ENCODE assay signal across 9 cellular contexts in the genomic region with DNA sequence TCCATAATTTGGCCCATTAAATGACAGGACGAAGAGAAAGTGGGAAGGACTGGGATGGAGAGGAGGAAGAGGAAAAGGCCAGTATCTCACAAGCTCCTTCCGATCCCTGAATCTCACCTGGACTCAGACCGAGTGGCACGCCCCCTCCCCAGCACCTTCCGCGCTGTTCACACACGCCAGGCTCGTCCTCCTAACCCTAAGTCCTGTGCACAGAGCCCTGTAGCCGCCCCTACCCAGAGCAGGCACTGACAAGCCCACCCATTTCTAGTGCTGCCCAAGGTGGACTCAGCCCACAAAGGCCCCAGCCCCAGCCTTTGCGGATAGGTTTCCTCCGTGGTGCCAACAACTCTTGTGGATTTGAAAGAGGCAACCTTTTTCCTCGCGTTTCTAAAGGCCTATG. TPM values are rescaled to one million over a fixed set of nuclear protein-coding genes. Genes with fewer than 3 reads are reported as not detected.
DNase-seq lines count a peak whose midpoint lies in the region; ATAC-seq, FAIRE-seq and TF ChIP-seq lines count a peak whose summit lies in the region.
"Had no signal": no experiment of that assay in that cellular context is flagged by ENCODE, and none has a peak within 500 bp of the region (broad histone marks: within the 10 kb centered on the region; RNA-seq: fewer than 3 reads in every experiment).

No MANE protein-coding gene starts in this region.

- H4K20me1 ChIP-seq in fibroblast of lung (ENCODE audit: control insufficient read depth, extremely low read depth, insufficient read depth, low read length) (no peaks in the 10 kb centered on the region), neural progenitor cell (ENCODE audit: low read depth) (peaks cover 31% of the 10 kb centered on the region)

- H3F3A ChIP-seq in neural progenitor cell (ENCODE audit: low read depth), result peaks cover 13% of the 10 kb centered on the region

- peak in 1 of 7 experiments; percentile 41 for DNase-seq in CD8-positive, alpha-beta T cell
- DNase-seq in WTC11 (ENCODE audit: low spot score) (peak; percentile 48), fibroblast of lung (ENCODE audit: low read depth in 2 of 2) (no peak), neural progenitor cell (ENCODE audit: low spot score) (peak; percentile 32), GM19239 (ENCODE audit: insufficient read length, low spot score) (no peak), ACHN (no peak)
- no peak for DNase-seq in stimulated activated CD4-positive, alpha-beta T cell treated with anti-CD3 and anti-CD28 coated beads, Interleukin-15, amount 100 ng/mL, for 24 hours

- ATAC-seq in CD8-positive, alpha-beta T cell, result no peak
- peak; percentile 16 for ATAC-seq in WTC11
- no peak for ATAC-seq in GM21825 (IDR thresholded peaks at IDR 0.05; ENCODE audit: unreplicated experiment)

- no peak overlapping the region for H3K4me3 ChIP-seq in CD8-positive, alpha-beta T cell (ENCODE audit: low read depth, low read length)
- peak overlapping the region; percentile 49 to 65 (median 58) for H3K4me3 ChIP-seq in fibroblast of lung (replicated peaks in 1 of 4; ENCODE audit: control extremely low read depth in 1 of 4, insufficient read depth in 1 of 4, low read depth in 3 of 4, low read length in 4 of 4)
- H3K4me3 ChIP-seq in neural progenitor cell, result peak overlapping the region; percentile 62

- H3K36me3 Mint-ChIP-seq in CD8-positive, alpha-beta T cell, result peaks cover 44% of the 10 kb centered on the region
- peaks cover 11% of the 10 kb centered on the region for H3K36me3 Mint-ChIP-seq in WTC11
- H3K36me3 Mint-ChIP-seq in neural progenitor cell, result peaks cover 22% of the 10 kb centered on the region
- H3K36me3 Mint-ChIP-seq: activated naive CD4-positive, alpha-beta T cell treated with anti-CD3 and anti-CD28 coated beads, Interleukin-2, amount 50 U/mL, for 72 hours had no signal

- H3K27me3 ChIP-seq in CD8-positive, alpha-beta T cell (ENCODE audit: insufficient read depth, low read length), result no peaks in the 10 kb centered on the region
- H3K27me3 ChIP-seq in fibroblast of lung (ENCODE audit: control insufficient read depth, insufficient read depth, low read length) (no peaks in the 10 kb centered on the region), neural progenitor cell (peaks cover 30% of the 10 kb centered on the region)

- H3K4me2 ChIP-seq in fibroblast of lung (ENCODE audit: extremely low read depth, insufficient read depth, low read length) (peak overlapping the region; percentile 81), neural progenitor cell (peak overlapping the region; percentile 93)

- no peak for TF ChIP-seq CTCF in CD8-positive, alpha-beta T cell (IDR thresholded peaks at IDR 0.05)
- no peak for TF ChIP-seq CTCF in WTC11 (IDR thresholded peaks at IDR 0.05)
- no peak for TF ChIP-seq CTCF in fibroblast of lung (conservative IDR thresholded peaks at IDR 0.05 in 1 of 2, IDR thresholded peaks at IDR 0.05 in 1 of 2; ENCODE audit: low read depth in 1 of 2, low read length in 2 of 2)
- no peak for TF ChIP-seq CTCF in neural progenitor cell (IDR thresholded peaks at IDR 0.05)

- FAIRE-seq in GM19239 (lab: Jason Lieb, UNC), result no peak

- no peaks in the 10 kb centered on the region for H3K27me3 Mint-ChIP-seq in CD8-positive, alpha-beta T cell (ENCODE audit: low read depth)
- H3K27me3 Mint-ChIP-seq in WTC11 (ENCODE audit: low read depth), result peaks cover 10% of the 10 kb centered on the region
- H3K27me3 Mint-ChIP-seq in neural progenitor cell (ENCODE audit: insufficient read depth, low read depth), result peaks cover 16% of the 10 kb centered on the region

- peaks cover 62% of the 10 kb centered on the region for H3K4me1 Mint-ChIP-seq in CD8-positive, alpha-beta T cell (ENCODE audit: low read depth)
- peaks cover 76% of the 10 kb centered on the region for H3K4me1 Mint-ChIP-seq in WTC11
- peaks cover 40% of the 10 kb centered on the region for H3K4me1 Mint-ChIP-seq in neural progenitor cell

- peak overlapping the region; percentile 63 for H3K4me3 Mint-ChIP-seq in CD8-positive, alpha-beta T cell
- peak overlapping the region; percentile 84 for H3K4me3 Mint-ChIP-seq in WTC11
- peak overlapping the region; percentile 87 for H3K4me3 Mint-ChIP-seq in neural progenitor cell

- POLR2A ChIA-PET in CD8-positive, alpha-beta T cell (lab: Charles Lee), result interaction anchor here (0.9 kb wide), 1 partner anchor 9 kb away, joined by 3 read pairs; a partner anchor contains a TSS
- POLR2A ChIA-PET in WTC11 (lab: Charles Lee), result interaction anchor here (1.3 to 2.6 kb wide), 2 partner anchors 10 to 13 kb away, joined by 6 to 27 read pairs; a partner anchor contains a TSS

- intact Hi-C loops in CD8-positive, alpha-beta T cell (cut with DNase I, micrococcal nuclease), result no loop called here

- H3K79me2 ChIP-seq in fibroblast of lung (ENCODE audit: control insufficient read depth, insufficient read depth, low read length) (peaks cover 53% of the 10 kb centered on the region), neural progenitor cell (ENCODE audit: low read depth) (peaks cover 62% of the 10 kb centered on the region)

- in situ Hi-C loops in ACHN (cut with HindIII; ENCODE audit: low pct_ligation_motif_present, low pct_unique_long_range_greater_than_20kb, low sequenced_read_pairs), result loop anchor here (25.0 kb wide), 1 partner anchor 723 kb away; no protein-coding TSS in a partner anchor

- H3K9me3 ChIP-seq in CD8-positive, alpha-beta T cell (ENCODE audit: low read length), result no peaks in the 10 kb centered on the region
- H3K9me3 ChIP-seq in fibroblast of lung (ENCODE audit: control insufficient read depth, insufficient read depth, low read depth, low read length) (no peaks in the 10 kb centered on the region), neural progenitor cell (ENCODE audit: low read depth) (no peaks in the 10 kb centered on the region)

- H3K9ac ChIP-seq in fibroblast of lung (ENCODE audit: insufficient read depth, low read length) (no peak overlapping the region), neural progenitor cell (no peak overlapping the region)

- H3K4me1 ChIP-seq in CD8-positive, alpha-beta T cell (ENCODE audit: insufficient read depth, low read length), result peaks cover 31% of the 10 kb centered on the region
- H3K4me1 ChIP-seq in fibroblast of lung (ENCODE audit: control insufficient read depth, extremely low read depth, insufficient read depth, low read length) (no peaks in the 10 kb centered on the region), neural progenitor cell (peaks cover 41% of the 10 kb centered on the region)

- H3K9me3 Mint-ChIP-seq in CD8-positive, alpha-beta T cell, result no peaks in the 10 kb centered on the region
- H3K9me3 Mint-ChIP-seq in WTC11 (0 out of 2 replicates have a peak, but pooled peaks cover 3% of the 10 kb centered on the region), neural progenitor cell (peaks cover 9% of the 10 kb centered on the region)
- H3K9me3 Mint-ChIP-seq: activated naive CD4-positive, alpha-beta T cell treated with anti-CD3 and anti-CD28 coated beads, Interleukin-2, amount 50 U/mL, for 72 hours had no signal

- CTCF ChIA-PET in CD8-positive, alpha-beta T cell (lab: Charles Lee), result interaction anchor here (1.0 kb wide), 1 partner anchor 9 kb away, joined by 3 read pairs; a partner anchor contains a TSS
- CTCF ChIA-PET in WTC11 (lab: Charles Lee), result interaction anchor here (2.6 kb wide), 2 partner anchors 9 to 12 kb away, joined by 18 to 20 read pairs; a partner anchor contains a TSS

- no peak overlapping the region for H3K27ac ChIP-seq in CD8-positive, alpha-beta T cell (ENCODE audit: low read depth, low read length)
- H3K27ac ChIP-seq in fibroblast of lung (ENCODE audit: insufficient read depth, low read length), result no peak overlapping the region
- H3K27ac ChIP-seq in neural progenitor cell, result no peak overlapping the region

- peaks cover 8% of the 10 kb centered on the region for H3K36me3 ChIP-seq in CD8-positive, alpha-beta T cell (ENCODE audit: insufficient read depth, low read length)
- H3K36me3 ChIP-seq in fibroblast of lung (ENCODE audit: control insufficient read depth, insufficient read depth, low read length), result no peaks in the 10 kb centered on the region
- H3K36me3 ChIP-seq in neural progenitor cell, result no peaks in the 10 kb centered on the region

- H2AFZ ChIP-seq in fibroblast of lung (ENCODE audit: low read length), result no peak overlapping the region
- H2AFZ ChIP-seq in neural progenitor cell (replicated peaks), result no peak overlapping the region

- H3K27ac Mint-ChIP-seq in CD8-positive, alpha-beta T cell, result no peak overlapping the region
- H3K27ac Mint-ChIP-seq in WTC11, result peak overlapping the region; percentile 96
- peak overlapping the region; percentile 33 for H3K27ac Mint-ChIP-seq in neural progenitor cell
- H3K27ac Mint-ChIP-seq: activated naive CD4-positive, alpha-beta T cell treated with anti-CD3 and anti-CD28 coated beads, Interleukin-2, amount 50 U/mL, for 72 hours had no signal

TF ChIP-seq in WTC11, 78 proteins besides CTCF, POLR2A, EP300 and RAD21 (continues in another document):
- TF ChIP-seq IRF2 (CRISPR knock-in tag; IDR thresholded peaks at IDR 0.05; ENCODE audit: borderline replicate concordance, low read depth) (no peak), PRRX2 (CRISPR knock-in tag; IDR thresholded peaks at IDR 0.05) (no peak), ZNF232 (CRISPR knock-in tag; IDR thresholded peaks at IDR 0.05) (no peak)
- TF ChIP-seq, protein P1, sequence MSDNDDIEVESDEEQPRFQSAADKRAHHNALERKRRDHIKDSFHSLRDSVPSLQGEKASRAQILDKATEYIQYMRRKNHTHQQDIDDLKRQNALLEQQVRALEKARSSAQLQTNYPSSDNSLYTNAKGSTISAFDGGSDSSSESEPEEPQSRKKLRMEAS (CRISPR knock-in tag; IDR thresholded peaks at IDR 0.05), result no peak
- TF ChIP-seq, protein P2, sequence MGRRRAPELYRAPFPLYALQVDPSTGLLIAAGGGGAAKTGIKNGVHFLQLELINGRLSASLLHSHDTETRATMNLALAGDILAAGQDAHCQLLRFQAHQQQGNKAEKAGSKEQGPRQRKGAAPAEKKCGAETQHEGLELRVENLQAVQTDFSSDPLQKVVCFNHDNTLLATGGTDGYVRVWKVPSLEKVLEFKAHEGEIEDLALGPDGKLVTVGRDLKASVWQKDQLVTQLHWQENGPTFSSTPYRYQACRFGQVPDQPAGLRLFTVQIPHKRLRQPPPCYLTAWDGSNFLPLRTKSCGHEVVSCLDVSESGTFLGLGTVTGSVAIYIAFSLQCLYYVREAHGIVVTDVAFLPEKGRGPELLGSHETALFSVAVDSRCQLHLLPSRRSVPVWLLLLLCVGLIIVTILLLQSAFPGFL (CRISPR knock-in tag; IDR thresholded peaks at IDR 0.05; ENCODE audit: borderline replicate concordance), result no peak
- TF ChIP-seq, protein P3, sequence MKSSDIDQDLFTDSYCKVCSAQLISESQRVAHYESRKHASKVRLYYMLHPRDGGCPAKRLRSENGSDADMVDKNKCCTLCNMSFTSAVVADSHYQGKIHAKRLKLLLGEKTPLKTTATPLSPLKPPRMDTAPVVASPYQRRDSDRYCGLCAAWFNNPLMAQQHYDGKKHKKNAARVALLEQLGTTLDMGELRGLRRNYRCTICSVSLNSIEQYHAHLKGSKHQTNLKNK (CRISPR knock-in tag; IDR thresholded peaks at IDR 0.05), result no peak

RNA-seq across cellular contexts. Expression of a gene that starts 9.2 kb away (rescaled TPM):
- total RNA-seq in CD8-positive, alpha-beta T cell, result 1 to 10 TPM; 8.1 to 8.4 TPM
- total RNA-seq in WTC11 (2021), result 12.3 to 22.3 TPM (median 13.1 TPM) in 3 replicates
- total RNA-seq in fibroblast of lung, result 13.4 and 17.2 TPM in 2 replicates
- polyA plus RNA-seq in fibroblast of lung, result 3.4 and 12.3 TPM in 2 replicates
- polyA plus RNA-seq in fibroblast of lung (2012), result 3.8 and 13.2 TPM in 2 replicates
- polyA minus RNA-seq in fibroblast of lung (ENCODE audit: low replicate concordance), result 3.2 and 31.7 TPM in 2 replicates
- 21.2 and 21.5 TPM in 2 replicates for total RNA-seq in neural progenitor cell (ENCODE audit: low replicate concordance)

Comparison
In these comparisons a context has a peak if more than half of its experiments do, and no peak if none do; other contexts are left out.
1. DNase-seq: peak in WTC11 (single experiment) and neural progenitor cell (single experiment); none in fibroblast of lung (0 of 2), GM19239 (single experiment), ACHN (single experiment) and stimulated activated CD4-positive, alpha-beta T cell treated with anti-CD3 and anti-CD28 coated beads, Interleukin-15, amount 100 ng/mL, for 24 hours (single experiment).
2. Peak in every context shown above with its lines, with median percentiles within 50 percentile points of each other: H3K4me3 Mint-ChIP-seq.